18 cellular contexts compared by ENCODE assay signal in the genomic region with DNA sequence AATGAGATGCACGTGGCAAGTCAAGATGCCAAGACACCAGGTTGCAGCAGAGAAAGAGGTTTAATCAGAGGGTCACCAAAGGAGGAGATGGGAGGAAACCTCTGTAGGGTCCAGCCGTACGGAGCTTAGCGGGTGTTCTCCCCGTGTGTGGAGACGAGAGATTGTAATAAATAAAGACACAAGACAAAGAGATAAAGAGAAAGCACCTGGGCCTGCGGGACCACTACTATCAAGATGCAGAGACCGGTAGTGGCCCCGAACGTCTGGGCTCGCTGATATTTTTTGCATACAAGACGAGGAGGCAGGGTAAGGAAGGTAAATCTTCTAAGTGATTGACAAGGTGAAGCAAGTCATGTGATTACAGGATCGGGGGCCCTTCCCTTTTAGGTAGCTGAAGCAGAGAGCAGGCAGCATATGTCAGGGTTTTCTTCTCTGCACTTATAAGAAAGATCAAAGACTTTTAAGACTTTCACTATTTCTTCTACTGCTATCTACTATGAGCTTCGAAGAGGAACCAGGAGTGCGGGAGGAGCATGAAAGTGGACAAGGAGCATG. TPM values are rescaled to one million over a fixed set of nuclear protein-coding genes. Genes with fewer than 3 reads are reported as not detected.
"Had no signal": no experiment of that assay in that cellular context is flagged by ENCODE, and none has a peak within 500 bp of the region (broad histone marks: within the 10 kb centered on the region; RNA-seq: fewer than 3 reads in every experiment).

No MANE protein-coding gene starts in this region.

- H3K27me3 ChIP-seq: hepatocyte, right lobe of liver, suprapubic skin had no signal

- H3K9me3 Mint-ChIP-seq: activated CD4-positive, alpha-beta memory T cell treated with anti-CD3 and anti-CD28 coated beads, Interleukin-2, amount 10 ng/mL, durations not matched to agents 7 days and 5 days; effector memory CD8-positive, alpha-beta T cell; T-helper 2 cell treated with Interferon-gamma antibody and Interleukin-4, amounts not matched to agents 5 μg/mL and 100 μg/mL, for 36 hours; type B pancreatic cell had no signal

- H3K27ac Mint-ChIP-seq: activated CD4-positive, alpha-beta memory T cell treated with anti-CD3 and anti-CD28 coated beads, Interleukin-2, amount 10 ng/mL, durations not matched to agents 7 days and 5 days; T-helper 2 cell treated with Interferon-gamma antibody and Interleukin-4, amounts not matched to agents 5 μg/mL and 100 μg/mL, for 36 hours; type B pancreatic cell had no signal

- H3K9me3 ChIP-seq: prostate gland, right lobe of liver, SK-N-SH, suprapubic skin had no signal

- H3K36me3 ChIP-seq: prostate gland had no signal

- ATAC-seq: activated CD4-positive, CD25-positive, alpha-beta regulatory T cell treated with anti-CD3 and anti-CD28 coated beads, Interleukin-2, amount 50 U/mL, for 24 hours; effector memory CD8-positive, alpha-beta T cell; right lobe of liver; Right ventricle myocardium inferior had no signal

- DNase-seq: activated CD4-positive, alpha-beta memory T cell treated with anti-CD3 and anti-CD28 coated beads, Interleukin-2, amount 10 ng/mL, durations not matched to agents 7 days and 5 days; caudate nucleus; cortex of kidney; effector memory CD8-positive, alpha-beta T cell; right lobe of liver; SK-N-SH; stimulated activated CD4-positive, alpha-beta T cell treated with anti-CD3 and anti-CD28 coated beads, Interleukin-2, amount 100 ng/mL, for 48 hours; stimulated activated naive CD4-positive, alpha-beta T cell treated with Interleukin-2 at 50 U/mL for 16 hours had no signal

- H3K4me1 ChIP-seq: prostate gland, right lobe of liver had no signal

- H3K36me3 Mint-ChIP-seq: type B pancreatic cell had no signal

- H3K4me3 Mint-ChIP-seq: activated CD4-positive, alpha-beta memory T cell treated with anti-CD3 and anti-CD28 coated beads, Interleukin-2, amount 10 ng/mL, durations not matched to agents 7 days and 5 days; effector memory CD8-positive, alpha-beta T cell; T-helper 2 cell treated with Interferon-gamma antibody and Interleukin-4, amounts not matched to agents 5 μg/mL and 100 μg/mL, for 36 hours; type B pancreatic cell had no signal

- H3K27ac ChIP-seq: epithelial cell of prostate, hepatocyte, prostate gland, right lobe of liver, suprapubic skin had no signal

- H3K4me3 ChIP-seq: hepatocyte, prostate gland, right lobe of liver, suprapubic skin had no signal

- H3K9ac ChIP-seq: SK-N-SH had no signal

- H3K27me3 Mint-ChIP-seq: effector memory CD8-positive, alpha-beta T cell; type B pancreatic cell had no signal

RNA-seq across cellular contexts. Expression of a gene that starts 41.2 kb away (rescaled TPM):
- total RNA-seq: activated CD4-positive, alpha-beta memory T cell treated with anti-CD3 and anti-CD28 coated beads, Interleukin-2, amount 10 ng/mL, durations not matched to agents 7 days and 5 days; kidney epithelial cell; myocyte had no signal
- polyA plus RNA-seq: hepatocyte, SK-N-SH had no signal

RNA-seq across cellular contexts. Expression of a gene that starts 41.4 kb away (rescaled TPM):
- total RNA-seq: activated CD4-positive, alpha-beta memory T cell treated with anti-CD3 and anti-CD28 coated beads, Interleukin-2, amount 10 ng/mL, durations not matched to agents 7 days and 5 days; myocyte had no signal
- polyA plus RNA-seq: hepatocyte, SK-N-SH had no signal
